Comparison of ENCODE assay signal across 15 cellular contexts in genomic region chr21:45891388-45892155, GRCh38.
DNase-seq lines count a peak whose midpoint lies in the region; ATAC-seq and TF ChIP-seq lines count a peak whose summit lies in the region.
"Had no signal": no experiment of that assay in that cellular context is flagged by ENCODE, and none has a peak within 500 bp of the region (broad histone marks: within the 10 kb centered on the region; RNA-seq: fewer than 3 reads in every experiment).

No MANE protein-coding gene starts in this region.

- POLR2A ChIA-PET in activated CD4-positive, alpha-beta memory T cell treated with anti-CD3 and anti-CD28 coated beads, Interleukin-2, amount 10 ng/mL, durations not matched to agents 7 days and 5 days (lab: Charles Lee) = no interaction called here
- POLR2A ChIA-PET in activated CD4-positive, alpha-beta memory T cell treated with anti-CD3 and anti-CD28 coated beads for 36 hours (lab: Charles Lee) = no interaction called here
- POLR2A ChIA-PET in CD8-positive, alpha-beta memory T cell (lab: Charles Lee) = no interaction called here

- H3K36me3 ChIP-seq in CD8-positive, alpha-beta memory T cell (ENCODE audit: insufficient read depth, low read length) = no peaks in the 10 kb centered on the region
- H3K36me3 ChIP-seq: colonic mucosa, gastrocnemius medialis had no signal

- peak overlapping the region; percentile 21 for H3K4me3 ChIP-seq in CD8-positive, alpha-beta memory T cell (ENCODE audit: low read length)
- H3K4me3 ChIP-seq: colonic mucosa had no signal

- intact Hi-C loops in activated CD4-positive, alpha-beta memory T cell treated with anti-CD3 and anti-CD28 coated beads for 36 hours (cut with micrococcal nuclease) = no loop called here

- peaks cover 38% of the 10 kb centered on the region for H3K4me1 Mint-ChIP-seq in activated CD4-positive, alpha-beta memory T cell treated with anti-CD3 and anti-CD28 coated beads, Interleukin-2, amount 10 ng/mL, durations not matched to agents 7 days and 5 days
- peaks cover 65% of the 10 kb centered on the region for H3K4me1 Mint-ChIP-seq in activated CD4-positive, alpha-beta memory T cell treated with anti-CD3 and anti-CD28 coated beads for 36 hours (ENCODE audit: low read depth)
- peaks cover 30 to 57% (median 41%) of the 10 kb centered on the region in 3 donors for H3K4me1 Mint-ChIP-seq in CD8-positive, alpha-beta memory T cell
- peaks cover 48% of the 10 kb centered on the region for H3K4me1 Mint-ChIP-seq in activated naive CD8-positive, alpha-beta T cell treated with anti-CD3 and anti-CD28 coated beads, Interleukin-2, amount 50 U/mL, for 24 hours

- no peak overlapping the region for H3K4me3 Mint-ChIP-seq in activated CD4-positive, alpha-beta memory T cell treated with anti-CD3 and anti-CD28 coated beads, Interleukin-2, amount 10 ng/mL, durations not matched to agents 7 days and 5 days
- no peak overlapping the region for H3K4me3 Mint-ChIP-seq in activated CD4-positive, alpha-beta memory T cell treated with anti-CD3 and anti-CD28 coated beads for 36 hours
- H3K4me3 Mint-ChIP-seq in CD8-positive, alpha-beta memory T cell = peak overlapping the region in 5 of 7 donors; percentile 41 to 69 (median 67)
- H3K4me3 Mint-ChIP-seq in activated naive CD8-positive, alpha-beta T cell treated with anti-CD3 and anti-CD28 coated beads, Interleukin-2, amount 50 U/mL, for 24 hours = peak overlapping the region; percentile 21

- no peaks in the 10 kb centered on the region for H3K9me3 Mint-ChIP-seq in activated CD4-positive, alpha-beta memory T cell treated with anti-CD3 and anti-CD28 coated beads, Interleukin-2, amount 10 ng/mL, durations not matched to agents 7 days and 5 days
- H3K9me3 Mint-ChIP-seq in activated CD4-positive, alpha-beta memory T cell treated with anti-CD3 and anti-CD28 coated beads for 36 hours = no peaks in the 10 kb centered on the region
- H3K9me3 Mint-ChIP-seq in CD8-positive, alpha-beta memory T cell = peaks cover 0 to 3% (median 0%) of the 10 kb centered on the region in 5 donors
- no peaks in the 10 kb centered on the region for H3K9me3 Mint-ChIP-seq in activated naive CD8-positive, alpha-beta T cell treated with anti-CD3 and anti-CD28 coated beads, Interleukin-2, amount 50 U/mL, for 24 hours
- H3K9me3 Mint-ChIP-seq: natural killer cell had no signal

- peaks cover 59% of the 10 kb centered on the region for H3K4me1 ChIP-seq in CD8-positive, alpha-beta memory T cell (ENCODE audit: insufficient read depth, low read length)
- H3K4me1 ChIP-seq: colonic mucosa, gastrocnemius medialis had no signal

- CTCF ChIA-PET in activated CD4-positive, alpha-beta memory T cell treated with anti-CD3 and anti-CD28 coated beads, Interleukin-2, amount 10 ng/mL, durations not matched to agents 7 days and 5 days (lab: Charles Lee) = interaction anchor here (0.6 kb wide), 1 partner anchor 82 kb away, joined by 3 read pairs; no protein-coding TSS in a partner anchor
- CTCF ChIA-PET in activated CD4-positive, alpha-beta memory T cell treated with anti-CD3 and anti-CD28 coated beads for 36 hours (lab: Charles Lee) = interaction anchor here (1.4 kb wide), 1 partner anchor 11 kb away, joined by 4 read pairs; no protein-coding TSS in a partner anchor
- CTCF ChIA-PET in CD8-positive, alpha-beta memory T cell (lab: Charles Lee) = no interaction called here

- H3K36me3 Mint-ChIP-seq in activated CD4-positive, alpha-beta memory T cell treated with anti-CD3 and anti-CD28 coated beads, Interleukin-2, amount 10 ng/mL, durations not matched to agents 7 days and 5 days (ENCODE audit: low read depth) = no peaks in the 10 kb centered on the region
- no peaks in the 10 kb centered on the region for H3K36me3 Mint-ChIP-seq in activated CD4-positive, alpha-beta memory T cell treated with anti-CD3 and anti-CD28 coated beads for 36 hours
- H3K36me3 Mint-ChIP-seq in CD8-positive, alpha-beta memory T cell = no peaks in the 10 kb centered on the region
- H3K36me3 Mint-ChIP-seq in activated naive CD8-positive, alpha-beta T cell treated with anti-CD3 and anti-CD28 coated beads, Interleukin-2, amount 50 U/mL, for 24 hours (ENCODE audit: low read depth) = no peaks in the 10 kb centered on the region
- H3K36me3 Mint-ChIP-seq: natural killer cell had no signal

- H3K27me3 Mint-ChIP-seq in activated CD4-positive, alpha-beta memory T cell treated with anti-CD3 and anti-CD28 coated beads, Interleukin-2, amount 10 ng/mL, durations not matched to agents 7 days and 5 days = peaks cover 28% of the 10 kb centered on the region
- no peaks in the 10 kb centered on the region for H3K27me3 Mint-ChIP-seq in activated CD4-positive, alpha-beta memory T cell treated with anti-CD3 and anti-CD28 coated beads for 36 hours
- peaks cover 0 to 8% of the 10 kb centered on the region in 2 donors for H3K27me3 Mint-ChIP-seq in CD8-positive, alpha-beta memory T cell
- H3K27me3 Mint-ChIP-seq in activated naive CD8-positive, alpha-beta T cell treated with anti-CD3 and anti-CD28 coated beads, Interleukin-2, amount 50 U/mL, for 24 hours = peaks cover 8% of the 10 kb centered on the region

- peak overlapping the region; percentile 52 for H3K27ac Mint-ChIP-seq in activated CD4-positive, alpha-beta memory T cell treated with anti-CD3 and anti-CD28 coated beads, Interleukin-2, amount 10 ng/mL, durations not matched to agents 7 days and 5 days
- no peak overlapping the region for H3K27ac Mint-ChIP-seq in activated CD4-positive, alpha-beta memory T cell treated with anti-CD3 and anti-CD28 coated beads for 36 hours
- peak overlapping the region in 2 of 8 donors; percentile 3 to 86 for H3K27ac Mint-ChIP-seq in CD8-positive, alpha-beta memory T cell
- H3K27ac Mint-ChIP-seq in activated naive CD8-positive, alpha-beta T cell treated with anti-CD3 and anti-CD28 coated beads, Interleukin-2, amount 50 U/mL, for 24 hours = no peak overlapping the region

- no peak for DNase-seq in activated CD4-positive, alpha-beta memory T cell treated with anti-CD3 and anti-CD28 coated beads, Interleukin-2, amount 10 ng/mL, durations not matched to agents 7 days and 5 days
- DNase-seq in activated CD4-positive, alpha-beta memory T cell treated with anti-CD3 and anti-CD28 coated beads for 36 hours = no peak
- DNase-seq in CD8-positive, alpha-beta memory T cell = peak in 1 of 5 donors; percentile 36
- no peak for DNase-seq in activated naive CD8-positive, alpha-beta T cell treated with anti-CD3 and anti-CD28 coated beads, Interleukin-2, amount 50 U/mL, for 24 hours
- no peak for DNase-seq in omental fat pad (ENCODE audit: low spot score)
- DNase-seq in SHP77 treated with DMSO at 0.1 percent for 48 hours (lab: John Stamatoyannopoulos, UW) = no peak
- DNase-seq: activated CD4-positive, alpha-beta T cell treated with anti-CD3 and anti-CD28 coated beads, Interleukin-2, amount 50 U/mL, for 1 hour; gastrocnemius medialis; natural killer cell; NCI-H1694; NCI-H226 had no signal

- ATAC-seq in activated naive CD8-positive, alpha-beta T cell treated with anti-CD3 and anti-CD28 coated beads, Interleukin-2, amount 50 U/mL, for 24 hours = no peak
- ATAC-seq in omental fat pad (ENCODE audit: low FRiP score) = peak; percentile 63
- no peak for ATAC-seq in GM18520 (IDR thresholded peaks at IDR 0.05; ENCODE audit: unreplicated experiment)
- no peak for ATAC-seq in GM18873 (IDR thresholded peaks at IDR 0.05; ENCODE audit: low FRiP score, unreplicated experiment)

- no peaks in the 10 kb centered on the region for H3K9me3 ChIP-seq in CD8-positive, alpha-beta memory T cell (ENCODE audit: low read length)
- H3K9me3 ChIP-seq: colonic mucosa, gastrocnemius medialis had no signal

- no peak overlapping the region for H3K27ac ChIP-seq in CD8-positive, alpha-beta memory T cell (ENCODE audit: low read depth, low read length)
- H3K27ac ChIP-seq: colonic mucosa, epithelial cell of prostate had no signal

- no peak for TF ChIP-seq CTCF in omental fat pad (IDR thresholded peaks at IDR 0.05)

- no peaks in the 10 kb centered on the region for H3K27me3 ChIP-seq in CD8-positive, alpha-beta memory T cell (ENCODE audit: insufficient read depth, low read length, poor library complexity, severe bottlenecking)
- H3K27me3 ChIP-seq: colonic mucosa had no signal

Comparison
In these comparisons a context has a peak if more than half of its experiments do, and no peak if none do; other contexts are left out.
1. H3K4me3 Mint-ChIP-seq: peak in CD8-positive, alpha-beta memory T cell (5 of 7) and activated naive CD8-positive, alpha-beta T cell treated with anti-CD3 and anti-CD28 coated beads, Interleukin-2, amount 50 U/mL, for 24 hours (single experiment); none in activated CD4-positive, alpha-beta memory T cell treated with anti-CD3 and anti-CD28 coated beads, Interleukin-2, amount 10 ng/mL, durations not matched to agents 7 days and 5 days (single experiment) and activated CD4-positive, alpha-beta memory T cell treated with anti-CD3 and anti-CD28 coated beads for 36 hours (single experiment).